ENCODE assay signal across 11 cellular contexts in genomic region chr13:74966814-74967213, GRCh38.
A peak's percentile ranks its signal among the peaks of the same experiment; 100 is the strongest.
DNase-seq lines count a peak whose midpoint lies in the region; ATAC-seq and TF ChIP-seq lines count a peak whose summit lies in the region.
"Had no signal": no experiment of that assay in that cellular context is flagged by ENCODE, and none has a peak within 500 bp of the region (broad histone marks: within the 10 kb centered on the region; RNA-seq: fewer than 3 reads in every experiment).

No MANE protein-coding gene starts in this region.

- no peaks in the 10 kb centered on the region for H3K27me3 ChIP-seq in left ventricle myocardium inferior (ENCODE audit: low read depth)
- H3K27me3 ChIP-seq in hepatocyte = peaks cover 3% of the 10 kb centered on the region
- H3K27me3 ChIP-seq: uterus had no signal

- intact Hi-C loops in Right ventricle myocardium superior (cut with DNase I) = no loop called here
- intact Hi-C loops in left ventricle myocardium inferior (cut with micrococcal nuclease) = no loop called here

- WGBS in hepatocyte (ENCODE audit: low lambda C conversion rate, missing lambda C conversion rate) = 37% methylated on average over 3 of the region's 3 CpGs

- H3K9me2 ChIP-seq in hepatocyte (replicated peaks; ENCODE audit: insufficient read depth) = no peaks in the 10 kb centered on the region

- peaks cover 13% of the 10 kb centered on the region for H3K4me1 ChIP-seq in left ventricle myocardium inferior
- no peaks in the 10 kb centered on the region for H3K4me1 ChIP-seq in hepatocyte (ENCODE audit: insufficient read depth)
- H3K4me1 ChIP-seq: uterus had no signal

- TF ChIP-seq CTCF in left ventricle myocardium inferior (IDR thresholded peaks at IDR 0.05; ENCODE audit: borderline replicate concordance) (no peak), cardiac fibroblast (IDR thresholded peaks at IDR 0.05; ENCODE audit: low read depth, low read length) (no peak), hepatocyte (IDR thresholded peaks at IDR 0.05; ENCODE audit: poor library complexity) (no peak)

- DNase-seq in Right ventricle myocardium superior = no peak
- no peak for DNase-seq in left ventricle myocardium inferior
- DNase-seq in cardiac fibroblast (ENCODE audit: low read depth in 2 of 2) = peak; percentile 60 to 78
- DNase-seq in hepatocyte (ENCODE audit: low spot score) = peak; percentile 8
- peak; percentile 73 for DNase-seq in superior temporal gyrus (ENCODE audit: extremely low spot score)
- no peak for DNase-seq in NCI-H2196 treated with DMSO at 0.1 percent for 48 hours (lab: John Stamatoyannopoulos, UW; ENCODE audit: unreplicated experiment)
- no peak for DNase-seq in NCI-H2081 (lab: John Stamatoyannopoulos, UW)
- DNase-seq: mucosa of descending colon, NCI-H2107, uterus had no signal

- H3K36me3 ChIP-seq in left ventricle myocardium inferior (no peaks in the 10 kb centered on the region), hepatocyte (replicated peaks; ENCODE audit: insufficient read depth, low read depth) (no peaks in the 10 kb centered on the region)
- H3K36me3 ChIP-seq: uterus had no signal

- H3K9me3 ChIP-seq in left ventricle myocardium inferior (replicated peaks) (peaks cover 9% of the 10 kb centered on the region), hepatocyte (ENCODE audit: low read depth) (no peaks in the 10 kb centered on the region)
- H3K9me3 ChIP-seq: mucosa of descending colon, uterus had no signal

- no peak overlapping the region for H3K4me3 ChIP-seq in left ventricle myocardium inferior
- no peak overlapping the region for H3K4me3 ChIP-seq in cardiac fibroblast (replicated peaks in 1 of 2; ENCODE audit: low read depth in 2 of 2, low read length in 2 of 2)
- no peak overlapping the region for H3K4me3 ChIP-seq in hepatocyte
- H3K4me3 ChIP-seq: mucosa of descending colon, uterus had no signal

- no peak overlapping the region for H3K4me2 ChIP-seq in hepatocyte

- H4K20me1 ChIP-seq in hepatocyte (ENCODE audit: insufficient read depth, poor library complexity, severe bottlenecking) = no peaks in the 10 kb centered on the region

- H3K79me2 ChIP-seq in hepatocyte = no peaks in the 10 kb centered on the region

- ATAC-seq in Right ventricle myocardium superior (ENCODE audit: poor library complexity) = peak; percentile 68
- no peak for ATAC-seq in HG03520 (IDR thresholded peaks at IDR 0.05; ENCODE audit: unreplicated experiment)
- ATAC-seq: mucosa of descending colon had no signal

- H2AFZ ChIP-seq in hepatocyte = no peak overlapping the region

- no peak overlapping the region for H3K27ac ChIP-seq in left ventricle myocardium inferior (replicated peaks)
- no peak overlapping the region for H3K27ac ChIP-seq in hepatocyte
- H3K27ac ChIP-seq: uterus had no signal

Comparison
In these comparisons a context has a peak if more than half of its experiments do, and no peak if none do; other contexts are left out.
1. DNase-seq: peak in cardiac fibroblast (2 of 2), hepatocyte (single experiment) and superior temporal gyrus (single experiment); none in Right ventricle myocardium superior (single experiment), left ventricle myocardium inferior (single experiment), NCI-H2196 treated with DMSO at 0.1 percent for 48 hours (single experiment) and NCI-H2081 (0 of 2).